In genomic region chr6:3727593-3728108, GRCh38 we compare ENCODE assay signal across 19 cellular contexts.
"Had no signal": no experiment of that assay in that cellular context is flagged by ENCODE, and none has a peak within 500 bp of the region (broad histone marks: within the 10 kb centered on the region; RNA-seq: fewer than 3 reads in every experiment).

No MANE protein-coding gene starts in this region.

- H3K36me3 Mint-ChIP-seq: natural killer cell treated with Interleukin-12 subunit alpha and Interleukin-12 subunit beta and Interleukin-15 and Interleukin-18, amount 100 ng/mL, for 72 hours had no signal

- H3K9me3 ChIP-seq: neutrophil, ovary, right atrium auricular region, thyroid gland, upper lobe of left lung, uterus had no signal

- ATAC-seq: effector memory CD8-positive, alpha-beta T cell; foreskin keratinocyte; left colon; left ventricle myocardium superior; natural killer cell treated with Interleukin-12 subunit alpha and Interleukin-12 subunit beta and Interleukin-15 and Interleukin-18, amount 100 ng/mL, for 72 hours had no signal

- H3K36me3 ChIP-seq: ovary, uterus had no signal

- H3K9me3 Mint-ChIP-seq: effector memory CD8-positive, alpha-beta T cell; natural killer cell treated with Interleukin-12 subunit alpha and Interleukin-12 subunit beta and Interleukin-15 and Interleukin-18, amount 100 ng/mL, for 72 hours had no signal

- DNase-seq: effector memory CD8-positive, alpha-beta T cell; erythroblast; foreskin keratinocyte; left colon; left ventricle myocardium superior; mesenchymal stem cell; midbrain; ovary; small intestine; stimulated activated CD4-positive, alpha-beta T cell treated with anti-CD3 and anti-CD28 coated beads, Interleukin-2, amount 100 ng/mL, for 48 hours; stimulated activated naive CD4-positive, alpha-beta T cell treated with Interleukin-2 at 50 U/mL for 16 hours; thyroid gland; upper lobe of left lung; uterus had no signal

- H3K4me1 ChIP-seq: foreskin keratinocyte, uterus had no signal

- H3K27me3 ChIP-seq: foreskin keratinocyte, hepatocyte, neutrophil, ovary, right atrium auricular region, thyroid gland, upper lobe of left lung, uterus had no signal

- H3K27ac Mint-ChIP-seq: effector memory CD8-positive, alpha-beta T cell; natural killer cell treated with Interleukin-12 subunit alpha and Interleukin-12 subunit beta and Interleukin-15 and Interleukin-18, amount 100 ng/mL, for 72 hours had no signal

- H3K4me3 ChIP-seq: hepatocyte, lung, ovary, right atrium auricular region, thyroid gland, upper lobe of left lung, uterus had no signal

- H3K4me3 Mint-ChIP-seq: effector memory CD8-positive, alpha-beta T cell; natural killer cell treated with Interleukin-12 subunit alpha and Interleukin-12 subunit beta and Interleukin-15 and Interleukin-18, amount 100 ng/mL, for 72 hours had no signal

- H3K27ac ChIP-seq: foreskin keratinocyte, hepatocyte, neutrophil, ovary, right atrium auricular region, thyroid gland, upper lobe of left lung, uterus had no signal
